Comparison of ENCODE assay signal across 22 cellular contexts in the genomic region with DNA sequence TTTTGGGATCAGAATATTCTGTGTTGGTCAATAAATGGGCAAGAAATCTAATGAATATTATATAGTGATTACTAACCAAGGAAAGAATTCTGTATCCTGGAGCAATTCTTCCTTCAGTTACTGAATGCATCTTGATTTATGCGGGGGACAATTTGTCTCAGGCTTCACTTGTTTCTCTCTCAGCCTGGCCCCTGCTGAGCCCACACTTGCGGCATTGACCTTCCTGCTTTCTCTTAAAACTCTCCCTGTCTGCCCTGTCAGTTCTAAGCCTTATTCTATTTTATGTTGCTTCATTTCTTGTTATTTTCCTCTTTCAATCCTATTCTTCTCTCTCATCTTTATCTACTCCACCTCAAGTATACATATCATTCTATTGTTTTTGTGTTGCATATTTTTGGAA.
"Had no signal": no experiment of that assay in that cellular context is flagged by ENCODE, and none has a peak within 500 bp of the region (broad histone marks: within the 10 kb centered on the region; RNA-seq: fewer than 3 reads in every experiment).

No MANE protein-coding gene starts in this region.

- H3K4me3 Mint-ChIP-seq: dendritic cell treated with granulocyte-macrophage colony-stimulating factor and Interleukin-4, amounts not matched to agents 40 ng/mL and 50 ng/mL, for 4 days; effector memory CD8-positive, alpha-beta T cell; immature natural killer cell; naive thymus-derived CD4-positive, alpha-beta T cell had no signal

- DNase-seq: colonic mucosa; cortex of kidney; effector CD8-positive, alpha-beta T cell; effector memory CD8-positive, alpha-beta T cell; foreskin keratinocyte; heart left ventricle; hypothalamus; immature natural killer cell; islet precursor cell; kidney; kidney glomerular epithelial cell; left colon; left lung; left ventricle myocardium superior; lower lobe of right lung; mesenchymal stem cell; midbrain; naive thymus-derived CD4-positive, alpha-beta T cell had no signal

- H3K36me3 Mint-ChIP-seq: immature natural killer cell had no signal

- H3K9me3 ChIP-seq: colonic mucosa, lower lobe of right lung had no signal

- H3K27ac Mint-ChIP-seq: dendritic cell treated with granulocyte-macrophage colony-stimulating factor and Interleukin-4, amounts not matched to agents 40 ng/mL and 50 ng/mL, for 4 days; effector memory CD8-positive, alpha-beta T cell; immature natural killer cell; naive thymus-derived CD4-positive, alpha-beta T cell had no signal

- H3K79me2 ChIP-seq: hepatocyte had no signal

- H3K4me3 ChIP-seq: colonic mucosa, esophagus muscularis mucosa, gastroesophageal sphincter, heart left ventricle, hepatocyte, left lung, lower lobe of right lung had no signal

- H3K27me3 ChIP-seq: colonic mucosa, esophagus muscularis mucosa, foreskin keratinocyte, gastroesophageal sphincter, heart left ventricle, hepatocyte, left lung had no signal

- H3K27me3 Mint-ChIP-seq: dendritic cell treated with granulocyte-macrophage colony-stimulating factor and Interleukin-4, amounts not matched to agents 40 ng/mL and 50 ng/mL, for 4 days had no signal

- ATAC-seq: effector memory CD8-positive, alpha-beta T cell; foreskin keratinocyte; gastroesophageal sphincter; heart left ventricle; left colon; left lung; left ventricle myocardium superior; lower lobe of right lung; naive thymus-derived CD4-positive, alpha-beta T cell had no signal

- H3K4me2 ChIP-seq: hepatocyte had no signal

- H3K27ac ChIP-seq: colonic mucosa, esophagus muscularis mucosa, foreskin keratinocyte, gastroesophageal sphincter, heart left ventricle, hepatocyte, left lung, lower lobe of right lung had no signal

- H3K36me3 ChIP-seq: colonic mucosa, esophagus muscularis mucosa, gastroesophageal sphincter, heart left ventricle, left lung, lower lobe of right lung had no signal

- H2AFZ ChIP-seq: hepatocyte had no signal

- H3K4me1 Mint-ChIP-seq: immature natural killer cell; naive thymus-derived CD4-positive, alpha-beta T cell had no signal

- H3K4me1 ChIP-seq: colonic mucosa, esophagus muscularis mucosa, foreskin keratinocyte, gastroesophageal sphincter, heart left ventricle, left lung, lower lobe of right lung had no signal
